ENCODE assay signal across 26 cellular contexts in genomic region chr14:33580221-33580749, GRCh38.
"Had no signal": no experiment of that assay in that cellular context is flagged by ENCODE, and none has a peak within 500 bp of the region (broad histone marks: within the 10 kb centered on the region; RNA-seq: fewer than 3 reads in every experiment).

No MANE protein-coding gene starts in this region.

- H3K4me3 ChIP-seq: adrenal gland, body of pancreas, coronary artery, dorsolateral prefrontal cortex had no signal

- H3K36me3 ChIP-seq: adrenal gland had no signal

- DNase-seq: activated CD4-positive, alpha-beta memory T cell treated with anti-CD3 and anti-CD28 coated beads for 36 hours; activated CD4-positive, alpha-beta T cell treated with anti-CD3 and anti-CD28 coated beads for 36 hours; activated CD4-positive, alpha-beta T cell treated with anti-CD3 and anti-CD28 coated beads, Interleukin-2, amount 10 ng/mL, durations not matched to agents 24 days and 14 days; activated CD4-positive, CD25-positive, alpha-beta regulatory T cell; activated CD4-positive, CD25-positive, alpha-beta regulatory T cell treated with anti-CD3 and anti-CD28 coated beads, Interleukin-2, amount 50 U/mL, for 72 hours; activated CD8-positive, alpha-beta memory T cell treated with anti-CD3 and anti-CD28 coated beads, Interleukin-2, amount 10 ng/mL, durations not matched to agents 7 days and 5 days; activated CD8-positive, alpha-beta memory T cell treated with anti-CD3 and anti-CD28 coated beads, Interleukin-2, amount 50 U/mL, for 4 hours; activated CD8-positive, alpha-beta T cell treated with anti-CD3 and anti-CD28 coated beads, Interleukin-2, amount 10 ng/mL, durations not matched to agents 7 days and 5 days; activated effector memory CD4-positive, alpha-beta T cell treated with anti-CD3 and anti-CD28 coated beads, Interleukin-2, amount 50 U/mL, for 16 hours; activated naive CD4-positive, alpha-beta T cell treated with anti-CD3 and anti-CD28 coated beads for 36 hours; activated naive CD8-positive, alpha-beta T cell treated with anti-CD3 and anti-CD28 coated beads for 36 hours; activated naive CD8-positive, alpha-beta T cell treated with anti-CD3 and anti-CD28 coated beads, Interleukin-2, amount 50 U/mL, for 24 hours; activated T-cell treated with anti-CD3 and anti-CD28 coated beads, Interleukin-2, amount 50 U/mL, for 1 hour; activated T-cell treated with anti-CD3 and anti-CD28 coated beads, Interleukin-2, amount 50 U/mL, for 48 hours; adrenal gland; amygdala; aorta; body of pancreas; caudate nucleus; dorsolateral prefrontal cortex; effector memory CD4-positive, alpha-beta T cell; endodermal cell; foreskin fibroblast; T-helper 2 cell had no signal

- H3K27me3 ChIP-seq: adrenal gland, body of pancreas, dorsolateral prefrontal cortex had no signal

- H3K4me1 ChIP-seq: adrenal gland, body of pancreas had no signal

- ATAC-seq: activated CD4-positive, alpha-beta T cell treated with anti-CD3 and anti-CD28 coated beads for 36 hours; activated CD8-positive, alpha-beta memory T cell treated with anti-CD3 and anti-CD28 coated beads, Interleukin-2, amount 10 ng/mL, durations not matched to agents 7 days and 5 days; activated CD8-positive, alpha-beta T cell treated with anti-CD3 and anti-CD28 coated beads, Interleukin-2, amount 10 ng/mL, durations not matched to agents 7 days and 5 days; activated naive CD8-positive, alpha-beta T cell treated with anti-CD3 and anti-CD28 coated beads, Interleukin-2, amount 50 U/mL, for 24 hours; body of pancreas; esophagus mucosa had no signal

- H3K9me3 ChIP-seq: adrenal gland, body of pancreas had no signal

- H3K27ac ChIP-seq: adrenal gland, body of pancreas, coronary artery, dorsolateral prefrontal cortex had no signal
